ENCODE assay signal across 8 cellular contexts in genomic region chr2:54672587-54673456, GRCh38.
DNase-seq lines count a peak whose midpoint lies in the region; ATAC-seq, FAIRE-seq and TF ChIP-seq lines count a peak whose summit lies in the region.

No MANE protein-coding gene starts in this region.

- peak; percentile 53 for ATAC-seq in GM19452 (IDR thresholded peaks at IDR 0.05; ENCODE audit: unreplicated experiment)
- ATAC-seq in HG03342 (IDR thresholded peaks at IDR 0.05; ENCODE audit: unreplicated experiment), result peak; percentile 77

- TF ChIP-seq CTCF in cardiac fibroblast (IDR thresholded peaks at IDR 0.05; ENCODE audit: low read depth, low read length), result no peak

- H3K4me3 ChIP-seq in cardiac fibroblast (replicated peaks in 1 of 2; ENCODE audit: low read depth in 2 of 2, low read length in 2 of 2) (no peak overlapping the region), muscle layer of duodenum (ENCODE audit: low read depth in 1 of 2, low read length in 2 of 2) (peak overlapping the region in 1 of 2 donors; percentile 29)

- DNase-seq in cardiac fibroblast (ENCODE audit: low read depth in 2 of 2) (peak; percentile 33 to 49), NCI-H748 (lab: John Stamatoyannopoulos, UW; ENCODE audit: unreplicated experiment) (no peak), urothelium cell line (ENCODE audit: low spot score) (no peak), AML-193 (lab: John Stamatoyannopoulos, UW) (no peak), NCI-H2171 (lab: John Stamatoyannopoulos, UW) (no peak)

- no peak for FAIRE-seq in urothelium cell line (lab: Jason Lieb, UNC)

- peak overlapping the region; percentile 76 for H3K27ac ChIP-seq in muscle layer of duodenum (ENCODE audit: low read length)

- H3K4me1 ChIP-seq in muscle layer of duodenum (ENCODE audit: control insufficient read depth in 1 of 2, insufficient read depth in 2 of 2, low read length in 2 of 2), result peaks cover 14 to 15% of the 10 kb centered on the region in 2 donors

- H3K36me3 ChIP-seq in muscle layer of duodenum (ENCODE audit: control insufficient read depth in 1 of 2, insufficient read depth in 2 of 2, low read length in 2 of 2), result peaks cover 18 to 26% of the 10 kb centered on the region in 2 donors

- H3K9me3 ChIP-seq in muscle layer of duodenum (ENCODE audit: control insufficient read depth in 1 of 2, low read length in 2 of 2), result no peaks in the 10 kb centered on the region

- no peaks in the 10 kb centered on the region for H3K27me3 ChIP-seq in muscle layer of duodenum (ENCODE audit: low read depth, low read length)

Comparison
In these comparisons a context has a peak if more than half of its experiments do, and no peak if none do; other contexts are left out.
1. DNase-seq: peak in cardiac fibroblast (2 of 2); none in NCI-H748 (single experiment), urothelium cell line (single experiment), AML-193 (0 of 2) and NCI-H2171 (single experiment).